In genomic region chr21:36491191-36491916, GRCh38 we compare ENCODE assay signal across 22 cellular contexts. TPM values are rescaled to one million over a fixed set of nuclear protein-coding genes. Genes with fewer than 3 reads are reported as not detected.
DNase-seq lines count a peak whose midpoint lies in the region; ATAC-seq, FAIRE-seq and TF ChIP-seq lines count a peak whose summit lies in the region.
"Had no signal": no experiment of that assay in that cellular context is flagged by ENCODE, and none has a peak within 500 bp of the region (broad histone marks: within the 10 kb centered on the region; RNA-seq: fewer than 3 reads in every experiment).

No MANE protein-coding gene starts in this region.

- no peaks in the 10 kb centered on the region for H3K9me2 ChIP-seq in SK-N-SH

- no peaks in the 10 kb centered on the region for H4K20me1 ChIP-seq in SK-N-SH (ENCODE audit: insufficient read depth)

- DNase-seq in AG20443 (ENCODE audit: low spot score) = peak; percentile 63
- DNase-seq in HFF-Myc (ENCODE audit: extremely low read depth, low read depth) = no peak
- peak; percentile 88 for DNase-seq in choroid plexus epithelial cell (ENCODE audit: low read depth)
- no peak for DNase-seq in SK-N-SH
- no peak for DNase-seq in esophagus muscularis mucosa (ENCODE audit: extremely low spot score)
- no peak for DNase-seq in GM12892 (ENCODE audit: insufficient read length)
- DNase-seq: adrenal gland; C1 segment of cervical spinal cord; cerebellar nuclear complex; immature natural killer cell; naive thymus-derived CD8-positive, alpha-beta T cell; NCI-H146; small intestine had no signal

- H2AFZ ChIP-seq in SK-N-SH (ENCODE audit: low read depth) = no peak overlapping the region

- H3K9me3 ChIP-seq in mucosa of rectum (ENCODE audit: control insufficient read depth in 2 of 2, low read length in 2 of 2) (no peaks in the 10 kb centered on the region), SK-N-SH (no peaks in the 10 kb centered on the region), esophagus muscularis mucosa (no peaks in the 10 kb centered on the region)
- H3K9me3 ChIP-seq: adrenal gland had no signal

- peak overlapping the region; percentile 7 for H3K4me3 ChIP-seq in HFF-Myc (replicated peaks; ENCODE audit: low read depth, low read length)
- peak overlapping the region; percentile 11 for H3K4me3 ChIP-seq in choroid plexus epithelial cell (ENCODE audit: low read depth, low read length)
- H3K4me3 ChIP-seq in mucosa of rectum (ENCODE audit: low read length in 2 of 2) = peak overlapping the region; percentile 19 to 27
- H3K4me3 ChIP-seq in SK-N-SH (ENCODE audit: low read depth in 2 of 2, low read length in 1 of 2) = no peak overlapping the region
- H3K4me3 ChIP-seq in esophagus muscularis mucosa = no peak overlapping the region
- H3K4me3 ChIP-seq: adrenal gland had no signal

- H3K27ac ChIP-seq in mucosa of rectum (ENCODE audit: low read depth in 2 of 2, low read length in 2 of 2) (peak overlapping the region in 1 of 2 donors; percentile 3), SK-N-SH (ENCODE audit: low read depth in 2 of 2, low read length in 1 of 2) (no peak overlapping the region), esophagus muscularis mucosa (replicated peaks in 1 of 4) (no peak overlapping the region)
- H3K27ac ChIP-seq: adrenal gland had no signal

- no peaks in the 10 kb centered on the region for H3K79me2 ChIP-seq in SK-N-SH (ENCODE audit: insufficient read depth)

- no peak overlapping the region for H3K4me2 ChIP-seq in SK-N-SH

- 83% methylated on average over 16 of the region's 16 CpGs for WGBS in SK-N-SH (ENCODE audit: low lambda C conversion rate)
- 92% methylated on average over 16 of the region's 16 CpGs for WGBS in esophagus muscularis mucosa

- intact Hi-C loops in esophagus muscularis mucosa (cut with DNase I) = no loop called here

- TF ChIP-seq CTCF in HFF-Myc (IDR thresholded peaks at IDR 0.05; ENCODE audit: low read depth, low read length, missing control alignments) (no peak), choroid plexus epithelial cell (conservative IDR thresholded peaks at IDR 0.05; ENCODE audit: low read depth, low read length) (no peak), SK-N-SH (IDR thresholded peaks at IDR 0.05) (no peak), esophagus muscularis mucosa (IDR thresholded peaks at IDR 0.05) (no peak)

- H3K4me1 ChIP-seq in mucosa of rectum (ENCODE audit: control insufficient read depth in 2 of 2, insufficient read depth in 2 of 2, low read length in 2 of 2) (peaks cover 0 to 15% of the 10 kb centered on the region in 2 donors), SK-N-SH (ENCODE audit: control insufficient read depth in 1 of 2, insufficient read depth in 2 of 2, low read depth in 1 of 2, low read length in 1 of 2) (peaks cover 0 to 5% of the 10 kb centered on the region in 2 experiments; a peak in 1 of 4 replicates), esophagus muscularis mucosa (no peaks in the 10 kb centered on the region)
- H3K4me1 ChIP-seq: adrenal gland had no signal

- H3F3A ChIP-seq in SK-N-SH (replicated peaks; ENCODE audit: insufficient read depth) = no peaks in the 10 kb centered on the region

- CTCF ChIA-PET in SK-N-SH (lab: Yijun Ruan, JAX) = interaction anchor here (4.8 kb wide), 1 partner anchor 13 kb away, joined by 28 read pairs; no protein-coding TSS in a partner anchor

- H3K36me3 ChIP-seq in mucosa of rectum (ENCODE audit: control insufficient read depth in 2 of 2, insufficient read depth in 2 of 2, low read length in 2 of 2) = no peaks in the 10 kb centered on the region
- no peaks in the 10 kb centered on the region for H3K36me3 ChIP-seq in SK-N-SH (replicated peaks in 1 of 2; ENCODE audit: control insufficient read depth in 1 of 2, insufficient read depth in 2 of 2, low read length in 1 of 2)
- H3K36me3 ChIP-seq in esophagus muscularis mucosa = no peaks in the 10 kb centered on the region
- H3K36me3 ChIP-seq: adrenal gland had no signal

- H3K9ac ChIP-seq in mucosa of rectum (ENCODE audit: low read depth in 1 of 2, low read length in 2 of 2) (no peak overlapping the region), SK-N-SH (no peak overlapping the region)

- no peak for TF ChIP-seq EP300 in SK-N-SH (IDR thresholded peaks at IDR 0.05; ENCODE audit: borderline replicate concordance in 1 of 2, low read depth in 1 of 2, low read length in 1 of 2)
- no peak for TF ChIP-seq EP300 in esophagus muscularis mucosa (IDR thresholded peaks at IDR 0.05)

- no peak for ATAC-seq in HG02938 (IDR thresholded peaks at IDR 0.05; ENCODE audit: unreplicated experiment)
- ATAC-seq: activated CD4-positive, CD25-positive, alpha-beta regulatory T cell treated with anti-CD3 and anti-CD28 coated beads, Interleukin-2, amount 50 U/mL, for 24 hours; activated T-helper 17 cell treated with anti-CD3 and anti-CD28 coated beads, Interleukin-2, amount 50 U/mL, for 72 hours; naive thymus-derived CD8-positive, alpha-beta T cell; Right ventricle myocardium inferior had no signal

- H3K27me3 ChIP-seq in mucosa of rectum (ENCODE audit: control insufficient read depth in 2 of 2, insufficient read depth in 2 of 2, low read length in 2 of 2) (no peaks in the 10 kb centered on the region), SK-N-SH (ENCODE audit: insufficient read depth) (no peaks in the 10 kb centered on the region), esophagus muscularis mucosa (peaks cover 0 to 22% (median 0%) of the 10 kb centered on the region in 4 donors)
- H3K27me3 ChIP-seq: adrenal gland had no signal

- no peak for TF ChIP-seq RAD21 in SK-N-SH (IDR thresholded peaks at IDR 0.05; ENCODE audit: low read length)

- TF ChIP-seq POLR2A in esophagus muscularis mucosa (IDR thresholded peaks at IDR 0.05; ENCODE audit: low read depth) (no peak), GM12892 (IDR thresholded peaks at IDR 0.05; ENCODE audit: low read depth, low read length) (no peak)

- POLR2A ChIA-PET in SK-N-SH (lab: Yijun Ruan, JAX) = no interaction called here

- FAIRE-seq in GM12892 (lab: Jason Lieb, UNC) = no peak
- FAIRE-seq: small intestine had no signal

TF ChIP-seq in SK-N-SH, 30 proteins besides CTCF, POLR2A, EP300 and RAD21:
- no peak for TF ChIP-seq ZBTB33 (IDR thresholded peaks at IDR 0.05; ENCODE audit: borderline replicate concordance, low read depth)
- no peak for TF ChIP-seq MEF2A (IDR thresholded peaks at IDR 0.05; ENCODE audit: borderline replicate concordance, low read depth)
- TF ChIP-seq ELF1 (IDR thresholded peaks at IDR 0.05) = no peak
- no peak for TF ChIP-seq GABPA (IDR thresholded peaks at IDR 0.05; ENCODE audit: low read depth)
- TF ChIP-seq POLR2AphosphoS5 (IDR thresholded peaks at IDR 0.05; ENCODE audit: low read depth, low read length) = no peak
- TF ChIP-seq RXRA (IDR thresholded peaks at IDR 0.05; ENCODE audit: borderline replicate concordance, low read depth) = no peak
- TF ChIP-seq MAX (IDR thresholded peaks at IDR 0.05; ENCODE audit: low read depth) = no peak
- TF ChIP-seq USF2 (IDR thresholded peaks at IDR 0.05; ENCODE audit: borderline replicate concordance, low read depth, low read length) = no peak

RNA-seq across cellular contexts. Expression of gene CLDN14, which starts 11.4 kb away (rescaled TPM):
- not detected in 2 replicates for polyA plus RNA-seq in SK-N-SH (2012; rRNA removed)
- not detected in 2 replicates for polyA plus RNA-seq in SK-N-SH (2012; cell fraction: cytosol; rRNA removed)
- polyA plus RNA-seq in SK-N-SH (2012; cell fraction: nucleus; rRNA removed) = not detected in 2 replicates
- not detected for total RNA-seq in esophagus muscularis mucosa
- 4.7 TPM for polyA plus RNA-seq in GM12892 (2012; ENCODE audit: missing spikeins)
- total RNA-seq: activated CD8-positive, alpha-beta memory T cell treated with anti-CD3 and anti-CD28 coated beads for 36 hours; adrenal gland; lung microvascular endothelial cell; naive thymus-derived CD8-positive, alpha-beta T cell; Right ventricle myocardium inferior; T-helper 1 cell treated with Interleukin-12 subunit alpha and Interleukin-12 subunit beta and Interleukin-4 antibody, amounts not matched to agents 30 ng/mL and 1 ng/mL, for 36 hours; temporal lobe had no signal
- polyA plus RNA-seq: adrenal gland; immature natural killer cell; naive thymus-derived CD8-positive, alpha-beta T cell had no signal

Comparison
In these comparisons a context has a peak if more than half of its experiments do, and no peak if none do; other contexts are left out.
1. DNase-seq: peak in AG20443 (single experiment) and choroid plexus epithelial cell (single experiment); none in HFF-Myc (single experiment), SK-N-SH (single experiment), esophagus muscularis mucosa (single experiment) and GM12892 (single experiment).
2. H3K4me3 ChIP-seq: peak in HFF-Myc (single experiment), choroid plexus epithelial cell (single experiment) and mucosa of rectum (2 of 2); none in SK-N-SH (0 of 2) and esophagus muscularis mucosa (0 of 4).